17 cellular contexts compared by ENCODE assay signal in genomic region chr3:139281512-139282196, GRCh38.
DNase-seq lines count a peak whose midpoint lies in the region; ATAC-seq, FAIRE-seq and TF ChIP-seq lines count a peak whose summit lies in the region.
"Had no signal": no experiment of that assay in that cellular context is flagged by ENCODE, and none has a peak within 500 bp of the region (broad histone marks: within the 10 kb centered on the region; RNA-seq: fewer than 3 reads in every experiment).

No MANE protein-coding gene starts in this region.

- no peaks in the 10 kb centered on the region for H3K4me1 ChIP-seq in astrocyte (ENCODE audit: insufficient read depth, low read length)
- no peaks in the 10 kb centered on the region for H3K4me1 ChIP-seq in gastrocnemius medialis
- H3K4me1 ChIP-seq in ascending aorta: no peaks in the 10 kb centered on the region
- no peaks in the 10 kb centered on the region for H3K4me1 ChIP-seq in HAP-1

- H3K36me3 Mint-ChIP-seq in astrocyte (ENCODE audit: low read depth, unreplicated experiment): peaks cover 4% of the 10 kb centered on the region

- H3K4me3 ChIP-seq in MG63: peak overlapping the region; percentile 5
- H3K4me3 ChIP-seq in astrocyte (ENCODE audit: insufficient read depth, low read depth, low read length): no peak overlapping the region
- H3K4me3 ChIP-seq in gastrocnemius medialis: no peak overlapping the region
- H3K4me3 ChIP-seq in ascending aorta: no peak overlapping the region
- H3K4me3 ChIP-seq in HAP-1: no peak overlapping the region
- H3K4me3 ChIP-seq: GM12878, lung had no signal

- H3K9me3 Mint-ChIP-seq in astrocyte (ENCODE audit: unreplicated experiment): peaks cover 8% of the 10 kb centered on the region
- H3K9me3 Mint-ChIP-seq: activated CD8-positive, alpha-beta T cell treated with anti-CD3 and anti-CD28 coated beads for 36 hours had no signal

- no peaks in the 10 kb centered on the region for H3K4me1 Mint-ChIP-seq in astrocyte (ENCODE audit: low read depth, unreplicated experiment)

- H3K27me3 Mint-ChIP-seq in astrocyte (ENCODE audit: low read depth, unreplicated experiment): peaks cover 57% of the 10 kb centered on the region

- DNase-seq in NCI-H2081 (lab: John Stamatoyannopoulos, UW) (peak; percentile 19 to 25), NCI-H2081 treated with DMSO at 0.1 percent for 48 hours (lab: John Stamatoyannopoulos, UW) (no peak), MG63 (peak; percentile 97), astrocyte (ENCODE audit: low read depth) (peak; percentile 13), gastrocnemius medialis (no peak), ascending aorta (ENCODE audit: low spot score in 2 of 2) (no peak), middle frontal gyrus (ENCODE audit: extremely low spot score, low spot score) (no peak), HAP-1 (ENCODE audit: low spot score in 2 of 2) (no peak)
- DNase-seq: 8988T; activated CD8-positive, alpha-beta T cell treated with anti-CD3 and anti-CD28 coated beads for 36 hours; NCI-H226; stimulated activated CD4-positive, alpha-beta T cell treated with anti-CD3 and anti-CD28 coated beads, Interleukin-12 subunit alpha, Interleukin-12 subunit beta, amount 100 ng/mL, for 4 hours; T-helper 9 cell had no signal

- H3K27ac ChIP-seq in astrocyte (ENCODE audit: low read depth, low read length) (no peak overlapping the region), gastrocnemius medialis (no peak overlapping the region), ascending aorta (no peak overlapping the region)
- H3K27ac ChIP-seq: KMS-11 had no signal

- peak; percentile 33 for ATAC-seq in gastrocnemius medialis
- ATAC-seq: activated CD8-positive, alpha-beta T cell treated with anti-CD3 and anti-CD28 coated beads for 36 hours; GM12878 had no signal

- FAIRE-seq in astrocyte (lab: Jason Lieb, UNC): no peak
- FAIRE-seq: endometrium, GM12878 had no signal

- H3K9me3 ChIP-seq in MG63 (no peaks in the 10 kb centered on the region; the same call in 1 of the 2 replicates), astrocyte (ENCODE audit: insufficient read depth, low read depth, low read length) (no peaks in the 10 kb centered on the region), gastrocnemius medialis (no peaks in the 10 kb centered on the region), ascending aorta (peaks cover 0 to 7% of the 10 kb centered on the region in 2 donors), HAP-1 (no peaks in the 10 kb centered on the region)

- no peak overlapping the region for H3K9ac ChIP-seq in astrocyte (ENCODE audit: low read length)
- H3K9ac ChIP-seq: KMS-11 had no signal

- no peak for TF ChIP-seq POLR2A in gastrocnemius medialis (IDR thresholded peaks at IDR 0.05)

- H3K27ac Mint-ChIP-seq in astrocyte (ENCODE audit: unreplicated experiment): no peak overlapping the region
- H3K27ac Mint-ChIP-seq: activated CD8-positive, alpha-beta T cell treated with anti-CD3 and anti-CD28 coated beads for 36 hours had no signal

- in situ Hi-C loops in gastrocnemius medialis (cut with MboI; ENCODE audit: low sequenced_read_pairs in 4 of 4): no loop called here
- in situ Hi-C loops in HAP-1 (cut with MboI; ENCODE audit: low sequenced_read_pairs): no loop called here

- H3K36me3 ChIP-seq in MG63: no peaks in the 10 kb centered on the region; the same call in 1 of the 2 replicates
- no peaks in the 10 kb centered on the region for H3K36me3 ChIP-seq in astrocyte (ENCODE audit: insufficient read depth, low read length)
- H3K36me3 ChIP-seq in gastrocnemius medialis: no peaks in the 10 kb centered on the region
- H3K36me3 ChIP-seq in ascending aorta: no peaks in the 10 kb centered on the region
- no peaks in the 10 kb centered on the region for H3K36me3 ChIP-seq in HAP-1 (replicated peaks)

- H2AFZ ChIP-seq in astrocyte (ENCODE audit: low read depth, low read length): no peak overlapping the region

- H3K27me3 ChIP-seq in MG63 (no peaks in the 10 kb centered on the region), astrocyte (ENCODE audit: insufficient read depth, low read length) (no peaks in the 10 kb centered on the region), gastrocnemius medialis (no peaks in the 10 kb centered on the region), ascending aorta (no peaks in the 10 kb centered on the region), HAP-1 (ENCODE audit: low read depth) (no peaks in the 10 kb centered on the region)

- intact Hi-C loops in gastrocnemius medialis (cut with DNase I; ENCODE audit: low total_unique reads): no loop called here
- intact Hi-C loops in ascending aorta (cut with DNase I): no loop called here

- no peak for TF ChIP-seq CTCF in astrocyte (IDR thresholded peaks at IDR 0.05; ENCODE audit: insufficient read depth, low read depth, low read length)
- TF ChIP-seq CTCF in gastrocnemius medialis (IDR thresholded peaks at IDR 0.05 in 4 of 5, conservative IDR thresholded peaks at IDR 0.05 in 1 of 5): no peak
- no peak for TF ChIP-seq CTCF in ascending aorta (IDR thresholded peaks at IDR 0.05)

- no peaks in the 10 kb centered on the region for H4K20me1 ChIP-seq in astrocyte (ENCODE audit: insufficient read depth, low read length)

- peak overlapping the region; percentile 8 for H3K4me2 ChIP-seq in astrocyte (ENCODE audit: low read length)
- H3K4me2 ChIP-seq: KMS-11 had no signal

- H3K79me2 ChIP-seq in astrocyte (ENCODE audit: insufficient read depth, low read length): no peaks in the 10 kb centered on the region

- no peak overlapping the region for H3K4me3 Mint-ChIP-seq in astrocyte (ENCODE audit: unreplicated experiment)
- H3K4me3 Mint-ChIP-seq: activated CD8-positive, alpha-beta T cell treated with anti-CD3 and anti-CD28 coated beads for 36 hours had no signal

Comparison
In these comparisons a context has a peak if more than half of its experiments do, and no peak if none do; other contexts are left out.
1. DNase-seq: peak in NCI-H2081 (2 of 2), MG63 (single experiment) and astrocyte (single experiment); none in NCI-H2081 treated with DMSO at 0.1 percent for 48 hours (single experiment), gastrocnemius medialis (0 of 2), ascending aorta (0 of 2), middle frontal gyrus (single experiment) and HAP-1 (0 of 2).